11 cellular contexts compared by ENCODE assay signal in genomic region chr2:27773959-27774358, GRCh38. TPM values are rescaled to one million over a fixed set of nuclear protein-coding genes. Genes with fewer than 3 reads are reported as not detected.
DNase-seq lines count a peak whose midpoint lies in the region; ATAC-seq and TF ChIP-seq lines count a peak whose summit lies in the region.
"Had no signal": no experiment of that assay in that cellular context is flagged by ENCODE, and none has a peak within 500 bp of the region (broad histone marks: within the 10 kb centered on the region; RNA-seq: fewer than 3 reads in every experiment).

No MANE protein-coding gene starts in this region.

- CTCF ChIA-PET in Calu3 (lab: Charles Lee), result no interaction called here

- no peaks in the 10 kb centered on the region for H3K9me3 ChIP-seq in psoas muscle

- TF ChIP-seq CTCF in Calu3 (IDR thresholded peaks at IDR 0.05; ENCODE audit: unreplicated experiment) (no peak), dorsolateral prefrontal cortex (IDR thresholded peaks at IDR 0.05 in 54 of 56, conservative IDR thresholded peaks at IDR 0.05 in 2 of 56; ENCODE audit: low read depth in 1 of 56, partially characterized antibody in 56 of 56) (no peak), psoas muscle (IDR thresholded peaks at IDR 0.05) (no peak)

- no peaks in the 10 kb centered on the region for H3K27me3 Mint-ChIP-seq in Calu3 (ENCODE audit: unreplicated experiment)

- peaks cover 55% of the 10 kb centered on the region for H3K36me3 Mint-ChIP-seq in Calu3 (ENCODE audit: insufficient read depth, unreplicated experiment)

- ATAC-seq in psoas muscle, result no peak

- no peaks in the 10 kb centered on the region for H3K9me3 Mint-ChIP-seq in Calu3 (ENCODE audit: low read depth, unreplicated experiment)

- intact Hi-C loops in Calu3 (cut with micrococcal nuclease; ENCODE audit: unreplicated experiment), result no loop called here
- intact Hi-C loops in dorsolateral prefrontal cortex (cut with DNase I), result loop anchor here in 1 of 2 donors (5.0 to 10.0 kb wide), 2 partner anchors 118 to 621 kb away; partner anchors contain the start of genes BABAM2, FOSL2 and RBKS
- intact Hi-C loops in psoas muscle (cut with DNase I), result loop anchor here (5.0 to 10.0 kb wide), 4 partner anchors 48 to 621 kb away; partner anchors contain the start of genes FOSL2 (in 2 of the 2), BABAM2 (in 1 of the 2) and RBKS (in 1 of the 2)

- BruUV-seq in Calu3 (replicated peaks; lab: Mats Ljungman, UMichigan), result no TSS peak

- 79 to 83% (median 83%) methylated on average over 5 of the region's 5 CpGs for WGBS in psoas muscle, 3 donors

- H3K4me1 Mint-ChIP-seq in Calu3 (ENCODE audit: low read depth, unreplicated experiment), result peaks cover 57% of the 10 kb centered on the region

- DNase-seq in Calu3 (no peak), MV-4-11 (lab: John Stamatoyannopoulos, UW) (peak; percentile 45), dorsolateral prefrontal cortex (no peak), psoas muscle (no peak), NCI-H2196 treated with DMSO at 0.1 percent for 48 hours (lab: John Stamatoyannopoulos, UW; ENCODE audit: unreplicated experiment) (no peak), pons (ENCODE audit: low spot score) (no peak), NCI-H226 (no peak)
- DNase-seq: activated CD4-positive, alpha-beta T cell treated with anti-CD3 and anti-CD28 coated beads, Interleukin-2, amount 50 U/mL, for 1 hour; central memory CD4-positive, alpha-beta T cell; naive B cell; NCI-H146 had no signal

- H3K4me3 Mint-ChIP-seq in Calu3 (ENCODE audit: low read depth, unreplicated experiment), result peak overlapping the region; percentile 97

- H3K27ac ChIP-seq in dorsolateral prefrontal cortex (peak overlapping the region in 12 of 59 donors; percentile 3 to 92 (median 22)), psoas muscle (no peak overlapping the region)

- H3K36me3 ChIP-seq in psoas muscle (ENCODE audit: insufficient read depth in 1 of 2, low read depth in 1 of 2), result peaks cover 0 to 55% of the 10 kb centered on the region in 2 donors

- H3K4me3 ChIP-seq in dorsolateral prefrontal cortex (peak overlapping the region in 43 of 59 donors; percentile 6 to 98 (median 87)), psoas muscle (peak overlapping the region; percentile 93)

- H3K27ac Mint-ChIP-seq in Calu3 (ENCODE audit: unreplicated experiment), result peak overlapping the region; percentile 86

- H3K27me3 ChIP-seq in dorsolateral prefrontal cortex, result peaks cover 0 to 7% (median 0%) of the 10 kb centered on the region in 45 donors
- no peaks in the 10 kb centered on the region for H3K27me3 ChIP-seq in psoas muscle (ENCODE audit: insufficient read depth in 3 of 3, low read length in 2 of 3)

- peaks cover 57% of the 10 kb centered on the region for H3K4me1 ChIP-seq in psoas muscle

RNA-seq across cellular contexts. Expression of gene MRPL33, which starts 2.4 kb away (rescaled TPM):
- total RNA-seq in Calu3 (2022) (75.8 and 82.9 TPM in 2 replicates), dorsolateral prefrontal cortex (100 to 1,000 TPM in 5 of 120 experiments, 10 to 100 TPM in 115; 40.3 to 106 (median 70.5) TPM), psoas muscle (100 to 1,000 TPM; 200 to 269 (median 257) TPM)
- 100 to 1,000 TPM; 400 to 716 (median 536) TPM for polyA plus RNA-seq in psoas muscle
